32 cellular contexts compared by ENCODE assay signal in genomic region chr10:67385089-67385488, GRCh38.
DNase-seq lines count a peak whose midpoint lies in the region; ATAC-seq and TF ChIP-seq lines count a peak whose summit lies in the region.
"Had no signal": no experiment of that assay in that cellular context is flagged by ENCODE, and none has a peak within 500 bp of the region (broad histone marks: within the 10 kb centered on the region; RNA-seq: fewer than 3 reads in every experiment).

No MANE protein-coding gene starts in this region.

- H3K36me3 Mint-ChIP-seq in mesothelial cell of epicardium = no peaks in the 10 kb centered on the region
- H3K36me3 Mint-ChIP-seq: activated CD8-positive, alpha-beta memory T cell treated with anti-CD3 and anti-CD28 coated beads, Interleukin-2, amount 10 ng/mL, durations not matched to agents 7 days and 5 days; activated naive CD8-positive, alpha-beta T cell treated with anti-CD3 and anti-CD28 coated beads, Interleukin-2, amount 10 ng/mL, durations not matched to agents 7 days and 5 days; CD14-positive monocyte; natural killer cell had no signal

- ATAC-seq in mucosa of descending colon = no peak
- ATAC-seq: activated CD4-positive, CD25-positive, alpha-beta regulatory T cell treated with anti-CD3 and anti-CD28 coated beads, Interleukin-2, amount 50 U/mL, for 24 hours; activated CD8-positive, alpha-beta memory T cell treated with anti-CD3 and anti-CD28 coated beads, Interleukin-2, amount 10 ng/mL, durations not matched to agents 7 days and 5 days; activated T-cell treated with anti-CD3 and anti-CD28 coated beads, Interleukin-2, amount 50 U/mL, for 4 hours; heart right ventricle; natural killer cell; T-helper 17 cell had no signal

- no peak for TF ChIP-seq POLR2A in thyroid gland (IDR thresholded peaks at IDR 0.05)

- peak; percentile 44 for DNase-seq in SKM-1 treated with dmso at 0.1 percent for 144 hours (lab: John Stamatoyannopoulos, UW; ENCODE audit: unreplicated experiment)
- no peak for DNase-seq in SKM-1 (lab: John Stamatoyannopoulos, UW; ENCODE audit: unreplicated experiment)
- DNase-seq in HL-60 (ENCODE audit: low read depth in 1 of 2, low spot score in 1 of 2) = peak; percentile 20 to 74
- DNase-seq in mesothelial cell of epicardium (ENCODE audit: low spot score in 2 of 2, unreplicated experiment in 2 of 2) = no peak
- DNase-seq in mucosa of descending colon = no peak
- DNase-seq in NCI-H1694 (lab: John Stamatoyannopoulos, UW) = no peak
- DNase-seq in thyroid gland = no peak
- DNase-seq in CD1c-positive myeloid dendritic cell (ENCODE audit: extremely low spot score) = no peak
- DNase-seq: activated CD4-positive, alpha-beta T cell treated with anti-CD3 and anti-CD28 coated beads, Interleukin-2, amount 50 U/mL, for 4 hours; activated CD8-positive, alpha-beta memory T cell treated with anti-CD3 and anti-CD28 coated beads, Interleukin-2, amount 10 ng/mL, durations not matched to agents 7 days and 5 days; activated gamma-delta T cell treated with Interleukin-2 at 50 U/mL for 16 hours; activated naive CD8-positive, alpha-beta T cell treated with anti-CD3 and anti-CD28 coated beads, Interleukin-2, amount 10 ng/mL, durations not matched to agents 7 days and 5 days; activated T-cell treated with anti-CD3 and anti-CD28 coated beads, Interleukin-2, amount 50 U/mL, for 4 hours; Calu3; DND-41; GF-D8; heart right ventricle; HFFc6; kidney; natural killer cell; NCI-H1105; NCI-H2029 treated with DMSO at 0.1 percent for 48 hours; NCI-H345; NCI-H82; stimulated activated naive CD4-positive, alpha-beta T cell treated with Interleukin-2 at 50 U/mL for 16 hours; T-helper 17 cell had no signal

- H3K27me3 ChIP-seq in HL-60 (ENCODE audit: insufficient read depth, poor library complexity, severe bottlenecking) = no peaks in the 10 kb centered on the region
- H3K27me3 ChIP-seq in thyroid gland = no peaks in the 10 kb centered on the region
- H3K27me3 ChIP-seq: ascending aorta, heart right ventricle, suprapubic skin had no signal

- peaks cover 2% of the 10 kb centered on the region for H3K27me3 Mint-ChIP-seq in mesothelial cell of epicardium (ENCODE audit: low read depth)

- H3K4me3 ChIP-seq in HL-60 (replicated peaks; ENCODE audit: insufficient read depth, low read length) (no peak overlapping the region), mucosa of descending colon (no peak overlapping the region), thyroid gland (replicated peaks in 1 of 3) (no peak overlapping the region)
- H3K4me3 ChIP-seq: ascending aorta, heart right ventricle, SK-N-MC, skin epidermis, suprapubic skin had no signal

- intact Hi-C loops in mucosa of descending colon (cut with DNase I, micrococcal nuclease) (no loop called here), thyroid gland (cut with DNase I) (no loop called here)

- peak overlapping the region; percentile 86 for H3K27ac Mint-ChIP-seq in mesothelial cell of epicardium
- H3K27ac Mint-ChIP-seq: activated CD8-positive, alpha-beta memory T cell treated with anti-CD3 and anti-CD28 coated beads, Interleukin-2, amount 10 ng/mL, durations not matched to agents 7 days and 5 days; activated naive CD8-positive, alpha-beta T cell treated with anti-CD3 and anti-CD28 coated beads, Interleukin-2, amount 10 ng/mL, durations not matched to agents 7 days and 5 days; CD14-positive monocyte; HFFc6; natural killer cell; T-helper 17 cell had no signal

- H3K27ac ChIP-seq in HL-60 (replicated peaks) = peak overlapping the region; percentile 49; the same call in 1 of the 2 replicates
- H3K27ac ChIP-seq in thyroid gland = no peak overlapping the region
- H3K27ac ChIP-seq: ascending aorta, heart right ventricle, SK-N-MC, skin epidermis, suprapubic skin had no signal

- no peaks in the 10 kb centered on the region for H3K9me3 Mint-ChIP-seq in mesothelial cell of epicardium
- H3K9me3 Mint-ChIP-seq: activated naive CD8-positive, alpha-beta T cell treated with anti-CD3 and anti-CD28 coated beads, Interleukin-2, amount 10 ng/mL, durations not matched to agents 7 days and 5 days; activated T-cell treated with anti-CD3 and anti-CD28 coated beads, Interleukin-2, amount 50 U/mL, for 4 hours had no signal

- H3K9me3 ChIP-seq in mucosa of descending colon = no peaks in the 10 kb centered on the region
- no peaks in the 10 kb centered on the region for H3K9me3 ChIP-seq in thyroid gland
- H3K9me3 ChIP-seq: ascending aorta, heart right ventricle, suprapubic skin had no signal

- H3K36me3 ChIP-seq in mucosa of descending colon (ENCODE audit: low read depth) = no peaks in the 10 kb centered on the region
- H3K36me3 ChIP-seq in thyroid gland = no peaks in the 10 kb centered on the region
- H3K36me3 ChIP-seq: ascending aorta, heart right ventricle, suprapubic skin had no signal

- peaks cover 16% of the 10 kb centered on the region for H3K4me1 Mint-ChIP-seq in mesothelial cell of epicardium
- H3K4me1 Mint-ChIP-seq: CD14-positive monocyte, natural killer cell had no signal

- H3K4me1 ChIP-seq in mucosa of descending colon (ENCODE audit: low read depth) = no peaks in the 10 kb centered on the region
- H3K4me1 ChIP-seq in thyroid gland = no peaks in the 10 kb centered on the region
- H3K4me1 ChIP-seq: ascending aorta, heart right ventricle, suprapubic skin had no signal

- TF ChIP-seq CTCF in HL-60 (IDR thresholded peaks at IDR 0.05; ENCODE audit: insufficient read depth, low read length) = no peak
- TF ChIP-seq CTCF in mesothelial cell of epicardium (IDR thresholded peaks at IDR 0.05; ENCODE audit: unreplicated experiment) = no peak
- TF ChIP-seq CTCF in mucosa of descending colon (IDR thresholded peaks at IDR 0.05) = no peak
- TF ChIP-seq CTCF in thyroid gland (IDR thresholded peaks at IDR 0.05) = no peak

- H3K4me3 Mint-ChIP-seq in mesothelial cell of epicardium = no peak overlapping the region
- H3K4me3 Mint-ChIP-seq: activated CD8-positive, alpha-beta memory T cell treated with anti-CD3 and anti-CD28 coated beads, Interleukin-2, amount 10 ng/mL, durations not matched to agents 7 days and 5 days; activated naive CD8-positive, alpha-beta T cell treated with anti-CD3 and anti-CD28 coated beads, Interleukin-2, amount 10 ng/mL, durations not matched to agents 7 days and 5 days; activated T-cell treated with anti-CD3 and anti-CD28 coated beads, Interleukin-2, amount 50 U/mL, for 4 hours; CD14-positive monocyte; HFFc6; natural killer cell; T-helper 17 cell had no signal

Comparison
In these comparisons a context has a peak if more than half of its experiments do, and no peak if none do; other contexts are left out.
1. DNase-seq: peak in SKM-1 treated with dmso at 0.1 percent for 144 hours (single experiment) and HL-60 (2 of 2); none in SKM-1 (single experiment), mesothelial cell of epicardium (0 of 2), mucosa of descending colon (0 of 3), NCI-H1694 (single experiment), thyroid gland (0 of 2) and CD1c-positive myeloid dendritic cell (single experiment).